Comparison of ENCODE assay signal across 22 cellular contexts in genomic region chr1:27058976-27059688, GRCh38. TPM values are rescaled to one million over a fixed set of nuclear protein-coding genes. Genes with fewer than 3 reads are reported as not detected.
DNase-seq lines count a peak whose midpoint lies in the region; ATAC-seq and TF ChIP-seq lines count a peak whose summit lies in the region.
"Had no signal": no experiment of that assay in that cellular context is flagged by ENCODE, and none has a peak within 500 bp of the region (broad histone marks: within the 10 kb centered on the region; RNA-seq: fewer than 3 reads in every experiment).

No MANE protein-coding gene starts in this region.

- H3K36me3 ChIP-seq in GM23338 (ENCODE audit: insufficient read depth), result no peaks in the 10 kb centered on the region
- H3K36me3 ChIP-seq in NT2/D1 (ENCODE audit: insufficient read depth, insufficient read length, low read length), result no peaks in the 10 kb centered on the region
- H3K36me3 ChIP-seq in iPS-18a (ENCODE audit: control insufficient read depth, low read depth, low read length), result no peaks in the 10 kb centered on the region
- H3K36me3 ChIP-seq in trophoblast cell (ENCODE audit: control insufficient read depth in 1 of 2, insufficient read depth in 2 of 2, low read length in 2 of 2), result no peaks in the 10 kb centered on the region
- H3K36me3 ChIP-seq: heart left ventricle, thoracic aorta had no signal

- H3K27ac ChIP-seq in GM23338 (ENCODE audit: low read depth), result peak overlapping the region; percentile 94
- H3K27ac ChIP-seq in iPS-18a (ENCODE audit: low read length), result no peak overlapping the region
- no peak overlapping the region for H3K27ac ChIP-seq in trophoblast cell (ENCODE audit: low read depth, low read length)
- H3K27ac ChIP-seq: KMS-11, SK-N-MC, thoracic aorta had no signal

- H3K36me3 Mint-ChIP-seq in GM23338 (ENCODE audit: low read depth), result peaks cover 14% of the 10 kb centered on the region
- H3K36me3 Mint-ChIP-seq in activated T-cell treated with anti-CD3 and anti-CD28 coated beads, Interleukin-2, amount 50 U/mL, for 4 hours (ENCODE audit: insufficient read depth), result no peaks in the 10 kb centered on the region
- H3K36me3 Mint-ChIP-seq: activated naive CD4-positive, alpha-beta T cell treated with anti-CD3 and anti-CD28 coated beads, Interleukin-2, amount 50 U/mL, for 72 hours; CD4-positive, CD25-positive, alpha-beta regulatory T cell had no signal

- peak overlapping the region; percentile 98 for H3K27ac Mint-ChIP-seq in GM23338
- H3K27ac Mint-ChIP-seq: activated CD8-positive, alpha-beta T cell treated with anti-CD3 and anti-CD28 coated beads, Interleukin-2, amount 10 ng/mL, durations not matched to agents 7 days and 5 days; activated naive CD4-positive, alpha-beta T cell treated with anti-CD3 and anti-CD28 coated beads, Interleukin-2, amount 50 U/mL, for 72 hours; CD4-positive, CD25-positive, alpha-beta regulatory T cell; HFFc6 had no signal

- peaks cover 14% of the 10 kb centered on the region for H3K9me3 Mint-ChIP-seq in GM23338
- no peaks in the 10 kb centered on the region for H3K9me3 Mint-ChIP-seq in activated T-cell treated with anti-CD3 and anti-CD28 coated beads, Interleukin-2, amount 50 U/mL, for 4 hours
- H3K9me3 Mint-ChIP-seq: activated naive CD4-positive, alpha-beta T cell treated with anti-CD3 and anti-CD28 coated beads, Interleukin-2, amount 50 U/mL, for 72 hours; CD4-positive, CD25-positive, alpha-beta regulatory T cell; HFFc6 had no signal

- ATAC-seq in GM23338 (peak; percentile 69), HG03039 (IDR thresholded peaks at IDR 0.05; ENCODE audit: unreplicated experiment) (no peak), GM21737 (IDR thresholded peaks at IDR 0.05; ENCODE audit: unreplicated experiment) (no peak)
- no peak for ATAC-seq in activated T-cell treated with anti-CD3 and anti-CD28 coated beads, Interleukin-2, amount 50 U/mL, for 4 hours
- ATAC-seq: activated CD8-positive, alpha-beta T cell treated with anti-CD3 and anti-CD28 coated beads, Interleukin-2, amount 10 ng/mL, durations not matched to agents 7 days and 5 days; activated naive CD4-positive, alpha-beta T cell treated with anti-CD3 and anti-CD28 coated beads, Interleukin-2, amount 50 U/mL, for 72 hours; Panc1 had no signal

- peak overlapping the region; percentile 49 for H2AFZ ChIP-seq in GM23338
- no peak overlapping the region for H2AFZ ChIP-seq in trophoblast cell (ENCODE audit: insufficient read depth, low read length, poor library complexity)

- H3K9me2 ChIP-seq in GM23338 (ENCODE audit: insufficient read depth), result no peaks in the 10 kb centered on the region

- peak overlapping the region; percentile 67 for H3K4me3 Mint-ChIP-seq in GM23338
- no peak overlapping the region for H3K4me3 Mint-ChIP-seq in activated T-cell treated with anti-CD3 and anti-CD28 coated beads, Interleukin-2, amount 50 U/mL, for 4 hours
- H3K4me3 Mint-ChIP-seq: activated CD8-positive, alpha-beta T cell treated with anti-CD3 and anti-CD28 coated beads, Interleukin-2, amount 10 ng/mL, durations not matched to agents 7 days and 5 days; CD4-positive, CD25-positive, alpha-beta regulatory T cell; HFFc6 had no signal

- H3K4me3 ChIP-seq in GM23338 (peak overlapping the region; percentile 30), NT2/D1 (ENCODE audit: insufficient read length, low read depth) (peak overlapping the region; percentile 45), iPS-18a (ENCODE audit: low read length) (peak overlapping the region; percentile 27), trophoblast cell (ENCODE audit: low read depth, low read length) (no peak overlapping the region)
- H3K4me3 ChIP-seq: heart left ventricle, SK-N-MC, thoracic aorta had no signal

- no peak overlapping the region for H4K12ac ChIP-seq in trophoblast cell (ENCODE audit: low read depth, low read length)

- no peaks in the 10 kb centered on the region for H3K27me3 ChIP-seq in GM23338 (ENCODE audit: insufficient read depth)
- no peaks in the 10 kb centered on the region for H3K27me3 ChIP-seq in NT2/D1 (ENCODE audit: insufficient read depth, insufficient read length)
- no peaks in the 10 kb centered on the region for H3K27me3 ChIP-seq in iPS-18a (ENCODE audit: control insufficient read depth, insufficient read depth, low read length)
- no peaks in the 10 kb centered on the region for H3K27me3 ChIP-seq in trophoblast cell (ENCODE audit: insufficient read depth, low read length)
- H3K27me3 ChIP-seq: heart left ventricle had no signal

- no peak overlapping the region for H3K18ac ChIP-seq in trophoblast cell (ENCODE audit: low read length)

- no peak overlapping the region for H2BK120ac ChIP-seq in trophoblast cell (ENCODE audit: insufficient read depth, low read length, poor library complexity)

- peaks cover 11% of the 10 kb centered on the region; the same call in 1 of the 2 replicates for H3F3A ChIP-seq in GM23338 (replicated peaks; ENCODE audit: low read depth)

- peak overlapping the region; percentile 66 for H3K4me2 ChIP-seq in GM23338
- no peak overlapping the region for H3K4me2 ChIP-seq in trophoblast cell (ENCODE audit: low read length)
- H3K4me2 ChIP-seq: KMS-11 had no signal

- no CpG with 5 or more reads among the region's 12 CpGs for WGBS in trophoblast cell (ENCODE audit: extremely low coverage, insufficient coverage, insufficient read length)

- no peak overlapping the region for H3K14ac ChIP-seq in trophoblast cell (ENCODE audit: low read length)

- H3K9me3 ChIP-seq in NT2/D1 (ENCODE audit: insufficient read depth, low read length), result peaks cover 10% of the 10 kb centered on the region; the same call in 1 of the 2 replicates
- no peaks in the 10 kb centered on the region for H3K9me3 ChIP-seq in iPS-18a (ENCODE audit: control insufficient read depth, low read depth, low read length)
- no peaks in the 10 kb centered on the region for H3K9me3 ChIP-seq in trophoblast cell (ENCODE audit: insufficient read depth, low read depth, low read length)
- H3K9me3 ChIP-seq: heart left ventricle, thoracic aorta had no signal

- H3K4me1 ChIP-seq in GM23338 (ENCODE audit: insufficient read depth), result peaks cover 39% of the 10 kb centered on the region
- peaks cover 13% of the 10 kb centered on the region for H3K4me1 ChIP-seq in NT2/D1 (ENCODE audit: insufficient read depth, insufficient read length)
- H3K4me1 ChIP-seq in iPS-18a (ENCODE audit: control insufficient read depth, low read depth, low read length), result peaks cover 25% of the 10 kb centered on the region
- peaks cover 4 to 7% of the 10 kb centered on the region in 2 experiments for H3K4me1 ChIP-seq in trophoblast cell (ENCODE audit: control insufficient read depth in 1 of 2, insufficient read depth in 2 of 2, low read length in 2 of 2)

- DNase-seq in GM23338 (ENCODE audit: low spot score) (peak; percentile 61), NT2/D1 (ENCODE audit: low read depth, low spot score) (peak; percentile 63), trophoblast cell (no peak), NCI-H524 treated with DMSO at 0.1 percent for 48 hours (lab: John Stamatoyannopoulos, UW) (no peak)
- no peak for DNase-seq in activated T-cell treated with anti-CD3 and anti-CD28 coated beads, Interleukin-2, amount 50 U/mL, for 4 hours
- DNase-seq: activated CD8-positive, alpha-beta T cell treated with anti-CD3 and anti-CD28 coated beads, Interleukin-2, amount 10 ng/mL, durations not matched to agents 7 days and 5 days; activated T-cell treated with anti-CD3 and anti-CD28 coated beads, Interleukin-2, amount 50 U/mL, for 48 hours; CD4-positive, CD25-positive, alpha-beta regulatory T cell; DMS153; HFFc6; NCI-H1048; NCI-H2081 treated with DMSO at 0.1 percent for 48 hours; NCI-H82 had no signal

- no peak overlapping the region for H2AK5ac ChIP-seq in trophoblast cell (ENCODE audit: low read length)

- peaks cover 9% of the 10 kb centered on the region for H3K27me3 Mint-ChIP-seq in GM23338 (ENCODE audit: insufficient read depth, low read depth, poor library complexity)
- no peaks in the 10 kb centered on the region for H3K27me3 Mint-ChIP-seq in activated T-cell treated with anti-CD3 and anti-CD28 coated beads, Interleukin-2, amount 50 U/mL, for 4 hours (ENCODE audit: low read depth)

- no peaks in the 10 kb centered on the region for H3K79me1 ChIP-seq in trophoblast cell (ENCODE audit: low read length)

- H2BK5ac ChIP-seq in trophoblast cell (ENCODE audit: low read depth, low read length, poor library complexity), result no peak overlapping the region

- peak overlapping the region; percentile 67 for H3K23ac ChIP-seq in trophoblast cell (ENCODE audit: low read length)

- H4K8ac ChIP-seq in trophoblast cell (ENCODE audit: low read depth, low read length), result no peak overlapping the region

- H3K79me2 ChIP-seq in GM23338 (replicated peaks; ENCODE audit: insufficient read depth), result no peaks in the 10 kb centered on the region
- no peaks in the 10 kb centered on the region for H3K79me2 ChIP-seq in trophoblast cell (ENCODE audit: control insufficient read depth, insufficient read depth, low read length, poor library complexity)

- no peak overlapping the region for H3K4ac ChIP-seq in trophoblast cell (ENCODE audit: low read depth, low read length)

- no peaks in the 10 kb centered on the region for H4K20me1 ChIP-seq in GM23338 (replicated peaks; ENCODE audit: insufficient read depth)

- peak overlapping the region; percentile 89 for H3K9ac ChIP-seq in NT2/D1 (ENCODE audit: insufficient read length, low read depth)
- H3K9ac ChIP-seq in iPS-18a (ENCODE audit: low read length), result peak overlapping the region; percentile 18
- no peak overlapping the region for H3K9ac ChIP-seq in trophoblast cell (ENCODE audit: low read length)
- H3K9ac ChIP-seq: KMS-11 had no signal

- no peak overlapping the region for H2BK12ac ChIP-seq in trophoblast cell (ENCODE audit: low read length)

- H4K91ac ChIP-seq in trophoblast cell (ENCODE audit: low read depth, low read length), result no peak overlapping the region

- TF ChIP-seq CTCF in GM23338 (conservative IDR thresholded peaks at IDR 0.05; ENCODE audit: low read depth in 2 of 2), result no peak

- peaks cover 36% of the 10 kb centered on the region for H3K4me1 Mint-ChIP-seq in GM23338
- no peaks in the 10 kb centered on the region for H3K4me1 Mint-ChIP-seq in activated T-cell treated with anti-CD3 and anti-CD28 coated beads, Interleukin-2, amount 50 U/mL, for 4 hours (ENCODE audit: low read depth)
- H3K4me1 Mint-ChIP-seq: CD4-positive, CD25-positive, alpha-beta regulatory T cell had no signal

TF ChIP-seq in GM23338, 12 proteins besides CTCF, POLR2A, EP300 and RAD21 (continues in another document):
- peak; percentile 33; the same call in 1 of the 2 replicates for TF ChIP-seq POLR2AphosphoS5 (IDR thresholded peaks at IDR 0.05; ENCODE audit: low read depth)
- TF ChIP-seq NANOG (IDR thresholded peaks at IDR 0.05; ENCODE audit: borderline replicate concordance), result no peak

RNA-seq across cellular contexts. Expression of gene TENT5B, which starts 46.5 kb away (rescaled TPM):
- 160 and 170 TPM in 2 replicates for total RNA-seq in GM23338 (2014; rRNA removed; shearing (Covaris generic))
- polyA plus RNA-seq in GM23338 (2016; fragmentation: Nextera tagmentation; extraction: Ambion mirVana), result 69.1 and 78.0 TPM in 2 replicates
- polyA plus RNA-seq in trophoblast cell (2013), result 10.9 and 11.1 TPM in 2 replicates
- total RNA-seq in activated T-cell treated with anti-CD3 and anti-CD28 coated beads, Interleukin-2, amount 50 U/mL, for 4 hours, result under 1 TPM in 2 of 3 donors, not detected in 1; 0.14 to 0.15 TPM
- total RNA-seq: activated CD8-positive, alpha-beta T cell treated with anti-CD3 and anti-CD28 coated beads, Interleukin-2, amount 10 ng/mL, durations not matched to agents 7 days and 5 days; CD4-positive, CD25-positive, alpha-beta regulatory T cell had no signal
- polyA plus RNA-seq: CD4-positive, CD25-positive, alpha-beta regulatory T cell had no signal

Comparison
In these comparisons a context has a peak if more than half of its experiments do, and no peak if none do; other contexts are left out.
1. DNase-seq: peak in GM23338 (single experiment) and NT2/D1 (single experiment); none in trophoblast cell (0 of 2), activated T-cell treated with anti-CD3 and anti-CD28 coated beads, Interleukin-2, amount 50 U/mL, for 4 hours (single experiment) and NCI-H524 treated with DMSO at 0.1 percent for 48 hours (single experiment).
2. RNA of gene TENT5B, which starts 46.5 kb away (total RNA-seq): 160 to 170 TPM in GM23338; 0.14 to 0.15 TPM in activated T-cell treated with anti-CD3 and anti-CD28 coated beads, Interleukin-2, amount 50 U/mL, for 4 hours; every median in the first group is over 100 times any median in the second.